23 cellular contexts compared by ENCODE assay signal in genomic region chr10:108956149-108956548, GRCh38.
"Had no signal": no experiment of that assay in that cellular context is flagged by ENCODE, and none has a peak within 500 bp of the region (broad histone marks: within the 10 kb centered on the region; RNA-seq: fewer than 3 reads in every experiment).

No MANE protein-coding gene starts in this region.

- H3K4me2 ChIP-seq: PC-9 had no signal

- DNase-seq: activated CD4-positive, alpha-beta memory T cell treated with anti-CD3 and anti-CD28 coated beads for 36 hours; activated CD4-positive, alpha-beta T cell treated with anti-CD3 and anti-CD28 coated beads, Interleukin-2, amount 10 ng/mL, durations not matched to agents 7 days and 5 days; activated CD4-positive, CD25-positive, alpha-beta regulatory T cell; activated CD8-positive, alpha-beta memory T cell treated with anti-CD3 and anti-CD28 coated beads for 24 hours; activated effector memory CD4-positive, alpha-beta T cell treated with anti-CD3 and anti-CD28 coated beads, Interleukin-2, amount 50 U/mL, for 16 hours; activated naive CD4-positive, alpha-beta T cell treated with Interleukin-2 at 50 U/mL for 16 hours; activated T-cell treated with anti-CD3 and anti-CD28 coated beads, Interleukin-2, amount 50 U/mL, for 4 hours; anterior cingulate cortex; caudate nucleus; KG1; NCI-H1105 treated with DMSO at 0.1 percent for 48 hours; NCI-H1436 treated with DMSO at 0.1 percent for 48 hours; NCI-H187; NCI-H2081; NCI-H446; NCI-H524; PC-9; RPMI8226; T-helper 1 cell had no signal

- H2AFZ ChIP-seq: PC-9 had no signal

- H3K27ac ChIP-seq: breast epithelium, PC-9, SK-N-MC, VCaP had no signal

- H3K36me3 ChIP-seq: breast epithelium had no signal

- H3K4me1 ChIP-seq: breast epithelium had no signal

- H3K27me3 ChIP-seq: breast epithelium had no signal

- ATAC-seq: activated T-cell treated with anti-CD3 and anti-CD28 coated beads, Interleukin-2, amount 50 U/mL, for 4 hours; Right ventricle myocardium inferior had no signal

- H3K4me3 ChIP-seq: breast epithelium, PC-9, SK-N-MC had no signal
